ENCODE assay signal across 8 cellular contexts in genomic region chr3:9933561-9934234, GRCh38. TPM values are rescaled to one million over a fixed set of nuclear protein-coding genes. Genes with fewer than 3 reads are reported as not detected.
A peak's percentile ranks its signal among the peaks of the same experiment; 100 is the strongest.
DNase-seq lines count a peak whose midpoint lies in the region; ATAC-seq and TF ChIP-seq lines count a peak whose summit lies in the region.

CRELD1 (plus strand) TSS chr3:9933834; CDS start chr3:9934439, 605 bp downstream.

- ATAC-seq in foreskin keratinocyte, result peak; percentile 85

- H3K36me3 ChIP-seq in ES-I3 (ENCODE audit: insufficient read depth, low read length) (no peaks in the 10 kb centered on the region), H7 (replicated peaks; ENCODE audit: control insufficient read depth, insufficient read depth, low read length) (no peaks in the 10 kb centered on the region), MM.1S (replicated peaks; ENCODE audit: insufficient read depth, low read length) (no peaks in the 10 kb centered on the region), SJSA1 (no peaks in the 10 kb centered on the region; the same call in 1 of the 2 replicates), neuron (ENCODE audit: insufficient read depth, low read length) (peaks cover 7% of the 10 kb centered on the region)

- H2AFZ ChIP-seq in MM.1S (ENCODE audit: low read length) (peak within 1 kb of the TSS; percentile 80), neuron (ENCODE audit: low read depth, low read length) (peak within 1 kb of the TSS; percentile 95)

- TF ChIP-seq CTCF in MM.1S (IDR thresholded peaks at IDR 0.05; ENCODE audit: low read length), result no peak
- no peak for TF ChIP-seq CTCF in foreskin keratinocyte (conservative IDR thresholded peaks at IDR 0.05)

- H3K4me2 ChIP-seq in MM.1S (ENCODE audit: low read depth, low read length), result peak within 1 kb of the TSS; percentile 80

- H3K9me3 ChIP-seq in ES-I3 (ENCODE audit: control insufficient read depth, insufficient read depth, low read length) (no peaks in the 10 kb centered on the region), MM.1S (replicated peaks; ENCODE audit: insufficient read depth, low read length) (no peaks in the 10 kb centered on the region), SJSA1 (replicated peaks) (no peaks in the 10 kb centered on the region), neuron (ENCODE audit: low read length) (peaks cover 4% of the 10 kb centered on the region)

- H3K27ac ChIP-seq in MM.1S (ENCODE audit: low read length) (peak within 1 kb of the TSS; percentile 80), SJSA1 (peak within 1 kb of the TSS; percentile 32), foreskin keratinocyte (peak within 1 kb of the TSS; percentile 38)

- H3K4me1 ChIP-seq in ES-I3 (ENCODE audit: insufficient read depth, low read length), result no peaks in the 10 kb centered on the region
- peaks cover 5% of the 10 kb centered on the region; the same call in 1 of the 2 replicates for H3K4me1 ChIP-seq in MM.1S (ENCODE audit: low read length)
- peaks cover 21% of the 10 kb centered on the region for H3K4me1 ChIP-seq in SJSA1 (replicated peaks)
- no peaks in the 10 kb centered on the region for H3K4me1 ChIP-seq in foreskin keratinocyte
- H3K4me1 ChIP-seq in neuron (ENCODE audit: insufficient read depth, low read length), result peaks cover 6% of the 10 kb centered on the region

- no peaks in the 10 kb centered on the region for H3K9me2 ChIP-seq in MM.1S (replicated peaks; ENCODE audit: insufficient read depth, low read length)

- no peaks in the 10 kb centered on the region for H4K20me1 ChIP-seq in MM.1S (ENCODE audit: insufficient read depth, low read length)

- peaks cover 7% of the 10 kb centered on the region; the same call in 1 of the 2 replicates for H3K79me2 ChIP-seq in MM.1S (ENCODE audit: low read length)

- peaks cover 5% of the 10 kb centered on the region; the same call in 1 of the 2 replicates for H3F3A ChIP-seq in MM.1S (ENCODE audit: insufficient read depth, low read length)

- H3K27me3 ChIP-seq in H7 (ENCODE audit: control insufficient read depth, insufficient read depth, low read length) (no peaks in the 10 kb centered on the region; the same call in 1 of the 2 replicates), MM.1S (replicated peaks; ENCODE audit: insufficient read depth, low read length) (no peaks in the 10 kb centered on the region), SJSA1 (replicated peaks) (no peaks in the 10 kb centered on the region), foreskin keratinocyte (no peaks in the 10 kb centered on the region), neuron (ENCODE audit: insufficient read depth, low read length) (no peaks in the 10 kb centered on the region)

- H3K9ac ChIP-seq in ES-I3 (ENCODE audit: low read depth, low read length) (peak within 1 kb of the TSS; percentile 99), MM.1S (ENCODE audit: low read length) (peak within 1 kb of the TSS; percentile 81)

- H3K4me3 ChIP-seq in H7 (ENCODE audit: insufficient read depth, low read depth, low read length) (peak within 1 kb of the TSS; percentile 89), MM.1S (ENCODE audit: low read length) (peak within 1 kb of the TSS; percentile 81), SJSA1 (peak within 1 kb of the TSS; percentile 58), neuron (ENCODE audit: low read length) (peak within 1 kb of the TSS; percentile 95)

- DNase-seq in H7, result peak; percentile 98
- DNase-seq in MM.1S, result peak; percentile 96
- DNase-seq in SJSA1 (ENCODE audit: low read depth in 1 of 2, low spot score in 2 of 2), result peak; percentile 86 to 87
- DNase-seq in activated gamma-delta T cell treated with anti-CD3 and anti-CD28 coated beads, Interleukin-2, amount 50 U/mL, for 16 hours (ENCODE audit: low read depth), result peak; percentile 93
- peak; percentile 82 to 88 for DNase-seq in foreskin keratinocyte
- DNase-seq in stromal cell of bone marrow (ENCODE audit: low read depth), result peak; percentile 70

RNA-seq across cellular contexts. Expression of gene CRELD1, which starts in this region (rescaled TPM):
- total RNA-seq in H7 (2014; rRNA removed; shearing (Covaris generic)), result 22.2 and 30.2 TPM in 2 replicates
- 11.7 and 13.0 TPM in 2 replicates for total RNA-seq in SJSA1 (2014; rRNA removed; shearing (Covaris generic))
- total RNA-seq in foreskin keratinocyte, result 7.9 and 11.3 TPM in 2 replicates
- polyA plus RNA-seq in foreskin keratinocyte, result 8.5 and 12.5 TPM in 2 replicates

Comparison
In these comparisons a context has a peak if more than half of its experiments do, and no peak if none do; other contexts are left out.
1. Peak in every context shown above with its lines: DNase-seq, ATAC-seq, H3K4me3 ChIP-seq and H3K27ac ChIP-seq.